30 cellular contexts compared by ENCODE assay signal in genomic region chr2:126732682-126733245, GRCh38.
"Had no signal": no experiment of that assay in that cellular context is flagged by ENCODE, and none has a peak within 500 bp of the region (broad histone marks: within the 10 kb centered on the region; RNA-seq: fewer than 3 reads in every experiment).

No MANE protein-coding gene starts in this region.

- H3K4me2 ChIP-seq: KMS-11 had no signal

- H3K36me3 ChIP-seq: brain microvascular endothelial cell, cardiac muscle cell had no signal

- ATAC-seq: Panc1, Right ventricle myocardium inferior, T-cell had no signal

- DNase-seq: activated B cell treated with CpG ODN at 0.5 μM for 24 hours; activated CD4-positive, alpha-beta memory T cell treated with anti-CD3 and anti-CD28 coated beads, Interleukin-2, amount 10 ng/mL, durations not matched to agents 7 days and 5 days; activated CD4-positive, alpha-beta T cell treated with anti-CD3 and anti-CD28 coated beads for 1 hour; activated CD4-positive, alpha-beta T cell treated with anti-CD3 and anti-CD28 coated beads, Interleukin-2, amount 10 ng/mL, durations not matched to agents 24 days and 14 days; activated CD8-positive, alpha-beta memory T cell treated with anti-CD3 and anti-CD28 coated beads, Interleukin-2, amount 50 U/mL, for 48 hours; activated effector memory CD4-positive, alpha-beta T cell treated with anti-CD3 and anti-CD28 coated beads, Interleukin-2, amount 50 U/mL, for 16 hours; activated naive CD4-positive, alpha-beta T cell treated with anti-CD3 and anti-CD28 coated beads for 36 hours; activated T-cell treated with anti-CD3 and anti-CD28 coated beads, Interleukin-2, amount 50 U/mL, for 1 hour; brain microvascular endothelial cell; MV-4-11; NCI-H1105; NCI-H1436; NCI-H1694 treated with DMSO at 0.1 percent for 48 hours; NCI-H2029 treated with DMSO at 0.1 percent for 48 hours; NCI-H345; NCI-H510A; NCI-H526 treated with DMSO at 0.1 percent for 48 hours; NCI-H82; OCI-M1; RPMI8226; T-cell; T-helper 2 cell; T1000 had no signal

- H3K9me3 Mint-ChIP-seq: activated B cell treated with CpG ODN at 0.5 μM for 24 hours; activated CD4-positive, alpha-beta memory T cell treated with anti-CD3 and anti-CD28 coated beads, Interleukin-2, amount 10 ng/mL, durations not matched to agents 7 days and 5 days; activated CD4-positive, alpha-beta T cell treated with anti-CD3 and anti-CD28 coated beads, Interleukin-2, amount 10 ng/mL, durations not matched to agents 24 days and 14 days; activated naive CD4-positive, alpha-beta T cell treated with anti-CD3 and anti-CD28 coated beads for 36 hours; activated T-helper 1 cell treated with anti-CD3 and anti-CD28 coated beads, Interleukin-12 subunit alpha, Interleukin-12 subunit beta, Interleukin-2, Interleukin-4 antibody, amounts not matched to agents 30 ng/mL and 10 ng/mL and 1 ng/mL, durations not matched to agents 14 hours and 24 hours and 36 hours; IgD-negative memory B cell; T-cell had no signal

- H3K27ac ChIP-seq: brain microvascular endothelial cell, cardiac muscle cell, KMS-11, SK-N-MC had no signal

- H3K27ac Mint-ChIP-seq: activated B cell treated with CpG ODN at 0.5 μM for 24 hours; activated CD4-positive, alpha-beta memory T cell treated with anti-CD3 and anti-CD28 coated beads, Interleukin-2, amount 10 ng/mL, durations not matched to agents 7 days and 5 days; activated CD4-positive, alpha-beta T cell treated with anti-CD3 and anti-CD28 coated beads, Interleukin-2, amount 10 ng/mL, durations not matched to agents 24 days and 14 days; activated naive CD4-positive, alpha-beta T cell treated with anti-CD3 and anti-CD28 coated beads for 36 hours; activated T-helper 1 cell treated with anti-CD3 and anti-CD28 coated beads, Interleukin-12 subunit alpha, Interleukin-12 subunit beta, Interleukin-2, Interleukin-4 antibody, amounts not matched to agents 30 ng/mL and 10 ng/mL and 1 ng/mL, durations not matched to agents 14 hours and 24 hours and 36 hours; IgD-negative memory B cell had no signal

- H3K36me3 Mint-ChIP-seq: IgD-negative memory B cell, T-cell had no signal

- H3K4me3 Mint-ChIP-seq: activated B cell treated with CpG ODN at 0.5 μM for 24 hours; activated CD4-positive, alpha-beta memory T cell treated with anti-CD3 and anti-CD28 coated beads, Interleukin-2, amount 10 ng/mL, durations not matched to agents 7 days and 5 days; activated CD4-positive, alpha-beta T cell treated with anti-CD3 and anti-CD28 coated beads, Interleukin-2, amount 10 ng/mL, durations not matched to agents 24 days and 14 days; activated naive CD4-positive, alpha-beta T cell treated with anti-CD3 and anti-CD28 coated beads for 36 hours; activated T-helper 1 cell treated with anti-CD3 and anti-CD28 coated beads, Interleukin-12 subunit alpha, Interleukin-12 subunit beta, Interleukin-2, Interleukin-4 antibody, amounts not matched to agents 30 ng/mL and 10 ng/mL and 1 ng/mL, durations not matched to agents 14 hours and 24 hours and 36 hours; IgD-negative memory B cell; T-cell had no signal

- H3K4me1 Mint-ChIP-seq: activated B cell treated with CpG ODN at 0.5 μM for 24 hours; activated CD4-positive, alpha-beta T cell treated with anti-CD3 and anti-CD28 coated beads, Interleukin-2, amount 10 ng/mL, durations not matched to agents 24 days and 14 days; IgD-negative memory B cell had no signal

- H3K27me3 ChIP-seq: brain microvascular endothelial cell, cardiac muscle cell had no signal

- H3K27me3 Mint-ChIP-seq: activated CD4-positive, alpha-beta T cell treated with anti-CD3 and anti-CD28 coated beads, Interleukin-2, amount 10 ng/mL, durations not matched to agents 24 days and 14 days; T-cell had no signal

- H3K4me3 ChIP-seq: cardiac muscle cell, SK-N-MC had no signal
